14 cellular contexts compared by ENCODE assay signal in the genomic region with DNA sequence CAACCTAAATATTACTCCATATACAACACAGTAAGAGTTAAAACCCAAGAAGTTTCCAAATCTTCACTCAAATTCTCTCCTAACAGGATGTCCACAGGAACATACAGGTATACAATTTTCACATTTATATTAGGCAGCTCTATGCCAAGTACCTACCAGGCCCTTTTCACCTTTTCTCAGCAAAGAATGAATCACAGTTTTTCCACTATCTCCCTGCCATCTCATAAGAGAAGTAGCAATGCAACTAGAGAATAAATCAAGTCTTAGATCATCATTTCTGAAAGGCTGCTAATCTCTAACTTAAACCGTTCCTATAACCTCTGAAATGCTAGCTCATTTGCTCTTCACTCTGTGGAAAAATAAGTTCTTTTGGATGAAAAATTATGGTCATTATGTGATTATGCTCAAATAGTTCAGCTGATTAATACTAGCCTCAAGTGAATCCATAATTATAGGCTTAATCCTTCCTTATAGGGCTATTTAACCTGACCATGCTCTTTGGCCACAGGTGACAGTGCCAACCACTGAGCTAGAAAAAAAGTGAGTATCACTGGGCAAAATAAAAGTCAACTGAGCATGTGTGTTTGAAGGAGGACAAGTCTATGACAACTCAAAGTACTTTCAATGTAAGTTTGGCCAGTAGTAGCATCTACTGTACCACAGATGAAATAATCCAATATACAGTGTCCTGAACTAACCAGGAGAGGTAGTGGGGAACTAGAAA.
DNase-seq lines count a peak whose midpoint lies in the region; ATAC-seq and FAIRE-seq lines count a peak whose summit lies in the region.
"Had no signal": no experiment of that assay in that cellular context is flagged by ENCODE, and none has a peak within 500 bp of the region (broad histone marks: within the 10 kb centered on the region; RNA-seq: fewer than 3 reads in every experiment).

No MANE protein-coding gene starts in this region.

- DNase-seq in memory B cell (ENCODE audit: low spot score in 2 of 2), result no peak
- no peak for DNase-seq in occipital lobe (lab: John Stamatoyannopoulos, UW)
- no peak for DNase-seq in GM19239 (ENCODE audit: insufficient read length, low spot score)
- DNase-seq in NCI-H2029 (lab: John Stamatoyannopoulos, UW), result no peak
- DNase-seq in Kasumi-1 (lab: John Stamatoyannopoulos, UW), result no peak
- DNase-seq: activated gamma-delta T cell treated with Interleukin-2 at 50 U/mL for 16 hours; CD4-positive, CD25-positive, alpha-beta regulatory T cell; NCI-H1092 treated with DMSO at 0.1 percent for 48 hours; NCI-H748 treated with DMSO at 0.1 percent for 48 hours had no signal

- H3K27me3 Mint-ChIP-seq in memory B cell, result no peaks in the 10 kb centered on the region
- H3K27me3 Mint-ChIP-seq: CD4-positive, CD25-positive, alpha-beta regulatory T cell; central memory CD8-positive, alpha-beta T cell had no signal

- peak; percentile 24 for ATAC-seq in GM18867 (IDR thresholded peaks at IDR 0.05; ENCODE audit: unreplicated experiment)
- peak; percentile 3 for ATAC-seq in GM21723 (IDR thresholded peaks at IDR 0.05; ENCODE audit: unreplicated experiment)
- ATAC-seq in HG03457 (IDR thresholded peaks at IDR 0.05; ENCODE audit: unreplicated experiment), result peak; percentile 18
- ATAC-seq in memory B cell (ENCODE audit: low read depth), result no peak
- ATAC-seq: SK-N-SH treated with all-trans-retinoic acid at 6 μM for 48 hours had no signal

- no peak for FAIRE-seq in GM19239 (lab: Jason Lieb, UNC)

- no peaks in the 10 kb centered on the region for H3K9me3 Mint-ChIP-seq in memory B cell
- H3K9me3 Mint-ChIP-seq: central memory CD8-positive, alpha-beta T cell had no signal

- peaks cover 23% of the 10 kb centered on the region for H3K4me1 Mint-ChIP-seq in memory B cell
- H3K4me1 Mint-ChIP-seq: CD4-positive, CD25-positive, alpha-beta regulatory T cell; central memory CD8-positive, alpha-beta T cell had no signal

- peaks cover 2% of the 10 kb centered on the region for H3K36me3 Mint-ChIP-seq in memory B cell
- H3K36me3 Mint-ChIP-seq: CD4-positive, CD25-positive, alpha-beta regulatory T cell had no signal

- peak overlapping the region; percentile 99 for H3K27ac Mint-ChIP-seq in memory B cell

- H3K4me3 Mint-ChIP-seq in memory B cell, result peak overlapping the region; percentile 66
- H3K4me3 Mint-ChIP-seq: CD4-positive, CD25-positive, alpha-beta regulatory T cell; central memory CD8-positive, alpha-beta T cell had no signal
